Comparison of ENCODE assay signal across 1 cellular context in the genomic region with DNA sequence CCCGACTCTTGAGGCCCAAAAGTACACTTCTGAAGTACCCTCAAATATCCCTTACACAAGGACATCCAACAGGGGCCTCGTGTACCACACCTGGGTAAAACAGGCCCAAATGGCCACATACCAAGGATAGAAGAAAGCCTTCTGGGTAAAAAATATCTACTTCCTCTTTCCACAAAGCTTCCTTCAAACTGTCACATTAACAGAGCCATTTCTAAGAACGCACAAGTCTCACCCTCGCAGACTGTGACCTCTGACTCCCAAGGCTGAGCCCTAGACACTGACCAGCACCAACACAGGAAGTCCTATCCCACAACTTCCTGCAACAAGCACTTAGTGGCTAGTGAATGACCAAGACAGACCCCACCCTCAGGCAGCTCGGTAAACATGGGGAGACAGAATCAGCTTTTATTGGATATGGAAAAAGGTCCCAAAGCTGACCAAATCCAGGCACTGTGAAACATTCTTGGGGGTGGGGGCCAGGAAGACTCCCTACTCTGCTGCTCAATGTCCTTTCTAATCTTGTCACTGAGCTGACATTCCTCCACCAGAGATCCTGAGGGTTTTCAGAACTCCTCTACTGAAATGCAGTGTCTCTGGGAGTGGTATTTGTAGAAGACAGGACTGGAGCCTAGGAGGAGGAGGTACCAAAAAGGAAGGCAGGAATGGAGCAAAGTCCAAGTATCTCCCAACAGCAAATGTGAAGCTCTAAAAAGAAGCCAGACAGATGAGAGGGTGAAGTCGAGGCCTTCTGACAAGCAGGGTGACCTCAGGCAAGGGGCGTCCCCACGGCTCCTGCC.
A peak's percentile ranks its signal among the peaks of the same experiment; 100 is the strongest.
TF ChIP-seq lines count a peak whose summit lies in the region.

No MANE protein-coding gene starts in this region.

TF ChIP-seq in K562, 482 proteins besides CTCF, POLR2A, EP300 and RAD21 (continued from another document and continues in another):
- TF ChIP-seq, protein P1, sequence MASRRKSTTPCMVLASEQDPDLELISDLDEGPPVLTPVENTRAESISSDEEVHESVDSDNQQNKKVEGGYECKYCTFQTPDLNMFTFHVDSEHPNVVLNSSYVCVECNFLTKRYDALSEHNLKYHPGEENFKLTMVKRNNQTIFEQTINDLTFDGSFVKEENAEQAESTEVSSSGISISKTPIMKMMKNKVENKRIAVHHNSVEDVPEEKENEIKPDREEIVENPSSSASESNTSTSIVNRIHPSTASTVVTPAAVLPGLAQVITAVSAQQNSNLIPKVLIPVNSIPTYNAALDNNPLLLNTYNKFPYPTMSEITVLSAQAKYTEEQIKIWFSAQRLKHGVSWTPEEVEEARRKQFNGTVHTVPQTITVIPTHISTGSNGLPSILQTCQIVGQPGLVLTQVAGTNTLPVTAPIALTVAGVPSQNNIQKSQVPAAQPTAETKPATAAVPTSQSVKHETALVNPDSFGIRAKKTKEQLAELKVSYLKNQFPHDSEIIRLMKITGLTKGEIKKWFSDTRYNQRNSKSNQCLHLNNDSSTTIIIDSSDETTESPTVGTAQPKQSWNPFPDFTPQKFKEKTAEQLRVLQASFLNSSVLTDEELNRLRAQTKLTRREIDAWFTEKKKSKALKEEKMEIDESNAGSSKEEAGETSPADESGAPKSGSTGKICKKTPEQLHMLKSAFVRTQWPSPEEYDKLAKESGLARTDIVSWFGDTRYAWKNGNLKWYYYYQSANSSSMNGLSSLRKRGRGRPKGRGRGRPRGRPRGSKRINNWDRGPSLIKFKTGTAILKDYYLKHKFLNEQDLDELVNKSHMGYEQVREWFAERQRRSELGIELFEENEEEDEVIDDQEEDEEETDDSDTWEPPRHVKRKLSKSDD (conservative IDR thresholded peaks at IDR 0.05; ENCODE audit: low read length), result no peak
- TF ChIP-seq ZNF140 (CRISPR knock-in tag; IDR thresholded peaks at IDR 0.05), result no peak
- TF ChIP-seq NFYB (IDR thresholded peaks at IDR 0.05; ENCODE audit: extremely low read depth, insufficient read length), result no peak
- peak; percentile 90 for TF ChIP-seq CXXC5 (CRISPR knock-in tag; IDR thresholded peaks at IDR 0.05)
- no peak for TF ChIP-seq ZC3H4 (CRISPR knock-in tag; IDR thresholded peaks at IDR 0.05; ENCODE audit: borderline replicate concordance)
- TF ChIP-seq ZNF444 (CRISPR knock-in tag; IDR thresholded peaks at IDR 0.05), result no peak
- TF ChIP-seq CEBPB (tag; IDR thresholded peaks at IDR 0.05), result no peak
- TF ChIP-seq EP400 (IDR thresholded peaks at IDR 0.05), result peak; percentile 69
- peak; percentile 92 for TF ChIP-seq ZNF584 (CRISPR knock-in tag; IDR thresholded peaks at IDR 0.05; ENCODE audit: low read depth)
- no peak for TF ChIP-seq CTBP1 (IDR thresholded peaks at IDR 0.05; ENCODE audit: borderline replicate concordance)
- TF ChIP-seq SAFB2 (IDR thresholded peaks at IDR 0.05; ENCODE audit: borderline replicate concordance, low read depth, low read length, severe bottlenecking), result no peak
- TF ChIP-seq MED1 (CRISPR knock-in tag; IDR thresholded peaks at IDR 0.05; ENCODE audit: borderline replicate concordance), result no peak
- TF ChIP-seq ILK (tag; IDR thresholded peaks at IDR 0.05; ENCODE audit: borderline replicate concordance, low read depth), result no peak
- no peak for TF ChIP-seq HNRNPL (IDR thresholded peaks at IDR 0.05; ENCODE audit: low read depth, low read length)
- no peak for TF ChIP-seq OTX1 (CRISPR knock-in tag; IDR thresholded peaks at IDR 0.05)
- TF ChIP-seq RFX5 (IDR thresholded peaks at IDR 0.05; ENCODE audit: low read depth, low read length), result no peak
- no peak for TF ChIP-seq NFXL1 (CRISPR knock-in tag; IDR thresholded peaks at IDR 0.05)
- no peak for TF ChIP-seq NUFIP1 (IDR thresholded peaks at IDR 0.05; ENCODE audit: partially characterized antibody)
- no peak for TF ChIP-seq NONO (IDR thresholded peaks at IDR 0.05; ENCODE audit: low read depth in 2 of 2, low read length in 1 of 2)
- TF ChIP-seq HSF4 (CRISPR knock-in tag; IDR thresholded peaks at IDR 0.05; ENCODE audit: borderline replicate concordance), result no peak
- TF ChIP-seq CHD4 (IDR thresholded peaks at IDR 0.05; ENCODE audit: insufficient read depth, insufficient replicate concordance, low read depth, low read length, poor library complexity, severe bottlenecking), result no peak
- no peak for TF ChIP-seq ZFP1 (CRISPR knock-in tag; IDR thresholded peaks at IDR 0.05)
- no peak for TF ChIP-seq RB1 (IDR thresholded peaks at IDR 0.05; ENCODE audit: low read depth)
- TF ChIP-seq ARID1B (IDR thresholded peaks at IDR 0.05), result peak; percentile 72
- no peak for TF ChIP-seq DIDO1 (tag; IDR thresholded peaks at IDR 0.05; ENCODE audit: low read depth)
- TF ChIP-seq, protein P2, sequence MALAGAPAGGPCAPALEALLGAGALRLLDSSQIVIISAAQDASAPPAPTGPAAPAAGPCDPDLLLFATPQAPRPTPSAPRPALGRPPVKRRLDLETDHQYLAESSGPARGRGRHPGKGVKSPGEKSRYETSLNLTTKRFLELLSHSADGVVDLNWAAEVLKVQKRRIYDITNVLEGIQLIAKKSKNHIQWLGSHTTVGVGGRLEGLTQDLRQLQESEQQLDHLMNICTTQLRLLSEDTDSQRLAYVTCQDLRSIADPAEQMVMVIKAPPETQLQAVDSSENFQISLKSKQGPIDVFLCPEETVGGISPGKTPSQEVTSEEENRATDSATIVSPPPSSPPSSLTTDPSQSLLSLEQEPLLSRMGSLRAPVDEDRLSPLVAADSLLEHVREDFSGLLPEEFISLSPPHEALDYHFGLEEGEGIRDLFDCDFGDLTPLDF (CRISPR knock-in tag; IDR thresholded peaks at IDR 0.05), result no peak
- no peak for TF ChIP-seq COPS2 (conservative IDR thresholded peaks at IDR 0.05)
- TF ChIP-seq VEZF1 (CRISPR knock-in tag; IDR thresholded peaks at IDR 0.05), result no peak; the same call in 1 of the 2 replicates
- TF ChIP-seq, protein P3, sequence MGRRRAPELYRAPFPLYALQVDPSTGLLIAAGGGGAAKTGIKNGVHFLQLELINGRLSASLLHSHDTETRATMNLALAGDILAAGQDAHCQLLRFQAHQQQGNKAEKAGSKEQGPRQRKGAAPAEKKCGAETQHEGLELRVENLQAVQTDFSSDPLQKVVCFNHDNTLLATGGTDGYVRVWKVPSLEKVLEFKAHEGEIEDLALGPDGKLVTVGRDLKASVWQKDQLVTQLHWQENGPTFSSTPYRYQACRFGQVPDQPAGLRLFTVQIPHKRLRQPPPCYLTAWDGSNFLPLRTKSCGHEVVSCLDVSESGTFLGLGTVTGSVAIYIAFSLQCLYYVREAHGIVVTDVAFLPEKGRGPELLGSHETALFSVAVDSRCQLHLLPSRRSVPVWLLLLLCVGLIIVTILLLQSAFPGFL (CRISPR knock-in tag; IDR thresholded peaks at IDR 0.05), result no peak
- TF ChIP-seq, protein P4, sequence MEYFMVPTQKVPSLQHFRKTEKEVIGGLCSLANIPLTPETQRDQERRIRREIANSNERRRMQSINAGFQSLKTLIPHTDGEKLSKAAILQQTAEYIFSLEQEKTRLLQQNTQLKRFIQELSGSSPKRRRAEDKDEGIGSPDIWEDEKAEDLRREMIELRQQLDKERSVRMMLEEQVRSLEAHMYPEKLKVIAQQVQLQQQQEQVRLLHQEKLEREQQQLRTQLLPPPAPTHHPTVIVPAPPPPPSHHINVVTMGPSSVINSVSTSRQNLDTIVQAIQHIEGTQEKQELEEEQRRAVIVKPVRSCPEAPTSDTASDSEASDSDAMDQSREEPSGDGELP (CRISPR knock-in tag; IDR thresholded peaks at IDR 0.05; ENCODE audit: borderline replicate concordance), result no peak
- TF ChIP-seq THRAP3 (IDR thresholded peaks at IDR 0.05; ENCODE audit: borderline replicate concordance), result no peak
- TF ChIP-seq RBM14 (IDR thresholded peaks at IDR 0.05; ENCODE audit: borderline replicate concordance, insufficient read depth, low read depth, low read length), result no peak
- TF ChIP-seq YY1 (IDR thresholded peaks at IDR 0.05; ENCODE audit: borderline replicate concordance in 1 of 3, control insufficient read depth in 1 of 3, extremely low read depth in 1 of 3, insufficient read depth in 3 of 3, insufficient read length in 1 of 3, insufficient replicate concordance in 2 of 3, low read depth in 1 of 3, low read length in 2 of 3), result peak in 1 of 3 experiments; percentile 67
- TF ChIP-seq, protein P5, sequence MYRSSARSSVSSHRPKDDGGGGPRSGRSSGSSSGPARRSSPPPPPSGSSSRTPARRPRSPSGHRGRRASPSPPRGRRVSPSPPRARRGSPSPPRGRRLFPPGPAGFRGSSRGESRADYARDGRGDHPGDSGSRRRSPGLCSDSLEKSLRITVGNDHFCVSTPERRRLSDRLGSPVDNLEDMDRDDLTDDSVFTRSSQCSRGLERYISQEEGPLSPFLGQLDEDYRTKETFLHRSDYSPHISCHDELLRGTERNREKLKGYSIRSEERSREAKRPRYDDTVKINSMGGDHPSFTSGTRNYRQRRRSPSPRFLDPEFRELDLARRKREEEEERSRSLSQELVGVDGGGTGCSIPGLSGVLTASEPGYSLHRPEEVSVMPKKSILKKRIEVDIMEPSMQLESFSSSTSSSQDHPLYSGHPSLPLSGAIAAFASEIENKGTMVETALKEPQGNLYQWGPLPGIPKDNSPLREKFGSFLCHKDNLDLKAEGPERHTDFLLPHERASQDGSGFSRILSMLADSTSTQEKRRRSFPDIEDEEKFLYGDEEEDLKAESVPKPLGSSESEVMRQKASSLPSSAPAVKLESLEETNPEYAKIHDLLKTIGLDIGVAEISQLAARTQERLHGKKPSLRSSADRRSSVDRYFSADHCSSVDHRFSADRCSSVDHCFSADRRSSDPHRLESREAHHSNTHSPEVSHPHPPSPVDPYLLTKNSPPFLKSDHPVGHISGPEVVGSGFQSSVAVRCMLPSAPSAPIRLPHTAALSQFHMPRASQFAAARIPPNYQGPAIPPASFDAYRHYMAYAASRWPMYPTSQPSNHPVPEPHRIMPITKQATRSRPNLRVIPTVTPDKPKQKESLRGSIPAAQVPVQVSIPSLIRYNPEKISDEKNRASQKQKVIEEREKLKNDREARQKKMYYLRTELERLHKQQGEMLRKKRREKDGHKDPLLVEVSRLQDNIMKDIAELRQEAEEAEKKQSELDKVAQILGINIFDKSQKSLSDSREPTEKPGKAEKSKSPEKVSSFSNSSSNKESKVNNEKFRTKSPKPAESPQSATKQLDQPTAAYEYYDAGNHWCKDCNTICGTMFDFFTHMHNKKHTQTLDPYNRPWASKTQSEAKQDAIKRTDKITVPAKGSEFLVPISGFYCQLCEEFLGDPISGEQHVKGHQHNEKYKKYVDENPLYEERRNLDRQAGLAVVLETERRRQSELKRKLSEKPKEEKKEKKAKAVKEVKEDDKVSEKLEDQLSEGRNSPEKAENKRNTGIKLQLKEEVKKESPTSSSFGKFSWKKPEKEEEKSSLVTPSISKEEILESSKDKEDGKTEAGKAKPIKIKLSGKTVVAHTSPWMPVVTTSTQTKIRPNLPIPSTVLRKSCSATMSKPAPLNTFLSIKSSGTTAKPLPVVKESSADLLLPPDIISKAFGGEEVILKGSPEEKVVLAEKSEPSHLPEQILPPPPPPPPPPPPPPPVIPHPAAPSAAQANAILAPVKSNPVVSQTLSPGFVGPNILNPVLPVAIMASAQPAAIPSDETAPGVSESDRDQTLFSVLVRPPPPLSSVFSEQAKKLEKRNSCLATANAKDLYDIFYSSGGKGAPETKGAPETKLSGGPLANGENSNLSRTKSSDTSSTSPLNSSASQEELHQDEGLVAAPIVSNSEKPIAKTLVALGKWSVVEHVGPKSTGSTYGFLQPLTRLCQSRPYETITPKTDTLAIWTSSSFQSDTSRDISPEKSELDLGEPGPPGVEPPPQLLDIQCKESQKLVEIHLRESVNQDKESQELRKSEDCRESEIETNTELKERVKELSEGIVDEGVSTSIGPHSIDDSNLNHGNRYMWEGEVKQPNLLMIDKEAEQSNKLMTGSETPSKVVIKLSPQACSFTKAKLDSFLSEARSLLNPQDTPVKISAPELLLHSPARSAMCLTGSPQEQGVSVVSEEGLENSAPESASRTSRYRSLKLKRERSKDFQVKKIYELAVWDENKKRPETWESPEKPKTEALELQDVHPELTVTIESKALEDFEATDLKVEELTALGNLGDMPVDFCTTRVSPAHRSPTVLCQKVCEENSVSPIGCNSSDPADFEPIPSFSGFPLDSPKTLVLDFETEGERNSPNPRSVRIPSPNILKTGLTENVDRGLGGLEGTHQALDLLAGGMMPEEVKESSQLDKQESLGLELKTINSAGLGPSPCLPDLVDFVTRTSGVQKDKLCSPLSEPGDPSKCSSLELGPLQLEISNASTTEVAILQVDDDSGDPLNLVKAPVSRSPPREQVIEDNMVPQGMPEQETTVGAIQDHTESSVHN (IDR thresholded peaks at IDR 0.05; ENCODE audit: borderline replicate concordance in 1 of 2, low read depth in 1 of 2), result no peak
- TF ChIP-seq, protein P6, sequence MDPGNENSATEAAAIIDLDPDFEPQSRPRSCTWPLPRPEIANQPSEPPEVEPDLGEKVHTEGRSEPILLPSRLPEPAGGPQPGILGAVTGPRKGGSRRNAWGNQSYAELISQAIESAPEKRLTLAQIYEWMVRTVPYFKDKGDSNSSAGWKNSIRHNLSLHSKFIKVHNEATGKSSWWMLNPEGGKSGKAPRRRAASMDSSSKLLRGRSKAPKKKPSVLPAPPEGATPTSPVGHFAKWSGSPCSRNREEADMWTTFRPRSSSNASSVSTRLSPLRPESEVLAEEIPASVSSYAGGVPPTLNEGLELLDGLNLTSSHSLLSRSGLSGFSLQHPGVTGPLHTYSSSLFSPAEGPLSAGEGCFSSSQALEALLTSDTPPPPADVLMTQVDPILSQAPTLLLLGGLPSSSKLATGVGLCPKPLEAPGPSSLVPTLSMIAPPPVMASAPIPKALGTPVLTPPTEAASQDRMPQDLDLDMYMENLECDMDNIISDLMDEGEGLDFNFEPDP (CRISPR knock-in tag; IDR thresholded peaks at IDR 0.05), result no peak
- no peak for TF ChIP-seq POLR3G (IDR thresholded peaks at IDR 0.05; ENCODE audit: extremely low read depth, insufficient read length, insufficient replicate concordance)
- TF ChIP-seq MCM7 (IDR thresholded peaks at IDR 0.05), result no peak
- TF ChIP-seq PCBP1 (IDR thresholded peaks at IDR 0.05; ENCODE audit: low read depth, low read length, poor library complexity, severe bottlenecking), result no peak
- TF ChIP-seq NFRKB (IDR thresholded peaks at IDR 0.05; ENCODE audit: low read depth), result peak; percentile 83
- TF ChIP-seq ZBED1 (IDR thresholded peaks at IDR 0.05), result no peak
- peak; percentile 57 for TF ChIP-seq MYC (IDR thresholded peaks at IDR 0.05; ENCODE audit: low read depth, low read length)
- TF ChIP-seq MYC (CRISPR knock-in tag; IDR thresholded peaks at IDR 0.05; ENCODE audit: borderline replicate concordance, low read depth), result no peak
